Comparison of ENCODE assay signal across 1 cellular context in the genomic region with DNA sequence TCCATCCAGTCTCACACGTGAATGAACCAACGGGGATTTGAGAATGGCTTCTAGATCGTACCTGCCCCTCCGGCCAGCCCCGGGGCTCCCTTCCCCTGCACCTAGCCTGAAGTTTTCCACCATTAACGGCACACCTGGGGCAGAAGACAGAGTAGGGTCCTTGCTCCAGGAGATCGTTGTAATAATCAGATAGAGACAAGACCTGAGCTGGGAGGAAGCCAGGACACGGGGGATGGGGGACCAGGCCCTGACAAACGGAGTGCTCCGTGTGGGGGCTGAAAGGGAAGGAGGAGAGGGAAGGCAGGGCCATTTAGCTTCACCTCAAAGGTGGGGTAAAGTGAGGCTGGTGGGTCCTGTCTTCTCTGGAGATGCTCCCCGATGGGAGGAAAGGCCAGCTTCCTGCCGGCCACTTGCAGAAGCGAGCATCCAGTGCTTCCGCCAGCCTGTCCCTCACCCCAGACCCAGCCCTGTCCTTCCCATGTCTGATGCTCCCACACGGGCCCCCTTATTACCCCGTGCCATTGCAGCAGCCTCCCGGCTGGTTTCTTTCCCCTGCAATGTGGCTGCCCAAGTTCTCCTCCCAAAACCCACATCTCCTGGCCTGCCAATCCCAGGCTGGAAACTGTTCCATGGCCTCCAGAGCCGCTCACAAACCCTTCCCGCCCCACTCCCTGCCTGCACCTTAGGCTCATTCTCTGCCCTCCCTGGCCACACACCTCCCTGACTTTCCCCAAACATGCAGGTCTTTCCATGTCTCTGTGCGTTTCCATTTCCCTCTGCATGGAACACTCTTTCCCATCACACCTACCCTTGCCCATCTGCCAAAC.
TF ChIP-seq lines count a peak whose summit lies in the region.

No MANE protein-coding gene starts in this region.

TF ChIP-seq in H1, 55 proteins besides CTCF, POLR2A, EP300 and RAD21:
- TF ChIP-seq MAFK (IDR thresholded peaks at IDR 0.05; ENCODE audit: low read depth, low read length) (no peak), SIN3A (conservative IDR thresholded peaks at IDR 0.05 in 1 of 2, IDR thresholded peaks at IDR 0.05 in 1 of 2; ENCODE audit: low read depth in 1 of 2, low read length in 2 of 2) (no peak), HDAC2 (IDR thresholded peaks at IDR 0.05; ENCODE audit: borderline replicate concordance in 1 of 2, low read depth in 2 of 2, low read length in 2 of 2) (no peak), JUN (IDR thresholded peaks at IDR 0.05; ENCODE audit: low read depth, low read length) (no peak), TCF12 (IDR thresholded peaks at IDR 0.05; ENCODE audit: low read depth, low read length) (no peak), HDAC6 (IDR thresholded peaks at IDR 0.05; ENCODE audit: low read depth, low read length) (no peak), KDM1A (IDR thresholded peaks at IDR 0.05; ENCODE audit: borderline replicate concordance, low read length) (no peak), RXRA (IDR thresholded peaks at IDR 0.05; ENCODE audit: insufficient read depth, low read depth, low read length) (no peak), FOSL1 (IDR thresholded peaks at IDR 0.05; ENCODE audit: insufficient read depth, low read depth, low read length) (no peak), PHF8 (conservative IDR thresholded peaks at IDR 0.05; ENCODE audit: low read depth, low read length) (no peak), SAP30 (IDR thresholded peaks at IDR 0.05; ENCODE audit: insufficient read depth, insufficient replicate concordance, low read length) (no peak)
- TF ChIP-seq, protein P1, sequence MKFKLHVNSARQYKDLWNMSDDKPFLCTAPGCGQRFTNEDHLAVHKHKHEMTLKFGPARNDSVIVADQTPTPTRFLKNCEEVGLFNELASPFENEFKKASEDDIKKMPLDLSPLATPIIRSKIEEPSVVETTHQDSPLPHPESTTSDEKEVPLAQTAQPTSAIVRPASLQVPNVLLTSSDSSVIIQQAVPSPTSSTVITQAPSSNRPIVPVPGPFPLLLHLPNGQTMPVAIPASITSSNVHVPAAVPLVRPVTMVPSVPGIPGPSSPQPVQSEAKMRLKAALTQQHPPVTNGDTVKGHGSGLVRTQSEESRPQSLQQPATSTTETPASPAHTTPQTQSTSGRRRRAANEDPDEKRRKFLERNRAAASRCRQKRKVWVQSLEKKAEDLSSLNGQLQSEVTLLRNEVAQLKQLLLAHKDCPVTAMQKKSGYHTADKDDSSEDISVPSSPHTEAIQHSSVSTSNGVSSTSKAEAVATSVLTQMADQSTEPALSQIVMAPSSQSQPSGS (IDR thresholded peaks at IDR 0.05; ENCODE audit: low read length): no peak
- TF ChIP-seq, protein P2, sequence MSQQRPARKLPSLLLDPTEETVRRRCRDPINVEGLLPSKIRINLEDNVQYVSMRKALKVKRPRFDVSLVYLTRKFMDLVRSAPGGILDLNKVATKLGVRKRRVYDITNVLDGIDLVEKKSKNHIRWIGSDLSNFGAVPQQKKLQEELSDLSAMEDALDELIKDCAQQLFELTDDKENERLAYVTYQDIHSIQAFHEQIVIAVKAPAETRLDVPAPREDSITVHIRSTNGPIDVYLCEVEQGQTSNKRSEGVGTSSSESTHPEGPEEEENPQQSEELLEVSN (IDR thresholded peaks at IDR 0.05): no peak
